ENCODE assay signal across 20 cellular contexts in the genomic region with DNA sequence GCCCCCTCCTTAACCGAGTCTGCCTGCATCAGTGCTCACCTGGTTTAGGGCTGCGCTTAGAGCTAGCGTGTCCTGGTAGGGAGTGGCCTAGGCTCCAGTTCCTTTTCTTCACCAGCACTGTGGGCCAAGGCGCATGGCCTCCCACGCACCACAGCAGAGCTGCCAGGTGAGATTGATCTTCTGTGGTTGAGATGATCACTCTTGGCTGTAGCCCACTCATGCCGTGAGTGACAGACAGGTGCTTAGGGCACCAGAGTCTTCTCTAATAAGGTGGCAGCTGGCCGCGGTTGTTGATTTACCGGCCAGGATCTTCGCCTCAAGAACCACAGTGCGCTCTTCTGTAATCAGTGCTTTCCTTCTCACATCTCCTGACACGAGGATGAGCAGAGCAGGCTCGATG.
A peak's percentile ranks its signal among the peaks of the same experiment; 100 is the strongest.
DNase-seq lines count a peak whose midpoint lies in the region; ATAC-seq, FAIRE-seq and TF ChIP-seq lines count a peak whose summit lies in the region.
"Had no signal": no experiment of that assay in that cellular context is flagged by ENCODE, and none has a peak within 500 bp of the region (broad histone marks: within the 10 kb centered on the region; RNA-seq: fewer than 3 reads in every experiment).

No MANE protein-coding gene starts in this region.

- ATAC-seq in GM18867 (IDR thresholded peaks at IDR 0.05; ENCODE audit: unreplicated experiment) = peak; percentile 58
- no peak for ATAC-seq in GM23338
- ATAC-seq in GM21423 (IDR thresholded peaks at IDR 0.05; ENCODE audit: unreplicated experiment) = no peak
- ATAC-seq in activated CD8-positive, alpha-beta T cell treated with anti-CD3 and anti-CD28 coated beads for 36 hours = no peak
- ATAC-seq: HepG2 had no signal

- H3K9me3 Mint-ChIP-seq in GM23338 = no peaks in the 10 kb centered on the region
- no peaks in the 10 kb centered on the region for H3K9me3 Mint-ChIP-seq in activated CD8-positive, alpha-beta T cell treated with anti-CD3 and anti-CD28 coated beads for 36 hours
- H3K9me3 Mint-ChIP-seq: CD4-positive, alpha-beta T cell had no signal

- H3K27ac ChIP-seq in GM23338 (ENCODE audit: low read depth) = no peak overlapping the region
- H3K27ac ChIP-seq: KMS-11 had no signal

- intact Hi-C loops in activated CD8-positive, alpha-beta T cell treated with anti-CD3 and anti-CD28 coated beads for 36 hours (cut with micrococcal nuclease) = no loop called here

- no peak overlapping the region for H2AFZ ChIP-seq in GM23338

- 0 out of 2 replicates have a peak overlapping the region, but pooled peaks have one; percentile 40 for H3K27ac Mint-ChIP-seq in GM23338
- H3K27ac Mint-ChIP-seq in activated CD8-positive, alpha-beta T cell treated with anti-CD3 and anti-CD28 coated beads for 36 hours = no peak overlapping the region
- H3K27ac Mint-ChIP-seq: CD4-positive, alpha-beta T cell had no signal

- no peaks in the 10 kb centered on the region for H4K20me1 ChIP-seq in GM23338 (replicated peaks; ENCODE audit: insufficient read depth)

- H3K4me1 ChIP-seq in GM23338 (ENCODE audit: insufficient read depth) = no peaks in the 10 kb centered on the region

- no peaks in the 10 kb centered on the region for H3K9me2 ChIP-seq in GM23338 (ENCODE audit: insufficient read depth)

- H3K4me3 ChIP-seq in GM23338 = no peak overlapping the region
- no peak overlapping the region for H3K4me3 ChIP-seq in bronchial epithelial cell (ENCODE audit: low read depth, low read length)

- peaks cover 19% of the 10 kb centered on the region for H3K4me1 Mint-ChIP-seq in GM23338
- no peaks in the 10 kb centered on the region for H3K4me1 Mint-ChIP-seq in activated CD8-positive, alpha-beta T cell treated with anti-CD3 and anti-CD28 coated beads for 36 hours (ENCODE audit: low read depth)

- H3K27me3 ChIP-seq in GM23338 (ENCODE audit: insufficient read depth) = no peaks in the 10 kb centered on the region
- H3K27me3 ChIP-seq in bronchial epithelial cell (ENCODE audit: control insufficient read depth, insufficient read depth, low read length) = no peaks in the 10 kb centered on the region

- H3F3A ChIP-seq in GM23338 (replicated peaks; ENCODE audit: low read depth) = no peaks in the 10 kb centered on the region

- H3K36me3 ChIP-seq in GM23338 (ENCODE audit: insufficient read depth) = no peaks in the 10 kb centered on the region
- peaks cover 1% of the 10 kb centered on the region for H3K36me3 ChIP-seq in bronchial epithelial cell (ENCODE audit: control insufficient read depth, insufficient read depth, low read length)

- peaks cover 2% of the 10 kb centered on the region for H3K27me3 Mint-ChIP-seq in GM23338 (ENCODE audit: insufficient read depth, low read depth, poor library complexity)
- no peaks in the 10 kb centered on the region for H3K27me3 Mint-ChIP-seq in activated CD8-positive, alpha-beta T cell treated with anti-CD3 and anti-CD28 coated beads for 36 hours

- H3K79me2 ChIP-seq in GM23338 (replicated peaks; ENCODE audit: insufficient read depth) = no peaks in the 10 kb centered on the region

- no peak overlapping the region for H3K4me3 Mint-ChIP-seq in GM23338
- H3K4me3 Mint-ChIP-seq in activated CD8-positive, alpha-beta T cell treated with anti-CD3 and anti-CD28 coated beads for 36 hours = no peak overlapping the region
- H3K4me3 Mint-ChIP-seq: CD4-positive, alpha-beta T cell had no signal

- FAIRE-seq in bronchial epithelial cell (lab: Jason Lieb, UNC) (peak; percentile 18), HTR-8/SVneo (lab: Jason Lieb, UNC) (no peak)
- FAIRE-seq: GM12892, GM19239, HepG2 had no signal

- no peak overlapping the region for H3K4me2 ChIP-seq in GM23338
- H3K4me2 ChIP-seq: KMS-11 had no signal

- TF ChIP-seq CTCF in GM23338 (conservative IDR thresholded peaks at IDR 0.05; ENCODE audit: low read depth in 2 of 2) (no peak), bronchial epithelial cell (IDR thresholded peaks at IDR 0.05; ENCODE audit: insufficient read depth, low read length, severe bottlenecking) (no peak)
- no peak for TF ChIP-seq CTCF in activated CD8-positive, alpha-beta T cell treated with anti-CD3 and anti-CD28 coated beads for 36 hours (IDR thresholded peaks at IDR 0.05)

- DNase-seq in GM23338 (ENCODE audit: low spot score) (no peak), NCI-H524 (lab: John Stamatoyannopoulos, UW) (peak; percentile 25 to 79), bronchial epithelial cell (ENCODE audit: low read depth) (no peak), HTR-8/SVneo (ENCODE audit: insufficient read length, low spot score) (no peak)
- DNase-seq in stimulated activated CD4-positive, alpha-beta T cell treated with anti-CD3 and anti-CD28 coated beads, Interleukin-2, amount 100 ng/mL, for 48 hours = no peak
- no peak for DNase-seq in activated CD8-positive, alpha-beta T cell treated with anti-CD3 and anti-CD28 coated beads for 36 hours
- DNase-seq: Calu3; CD4-positive, alpha-beta T cell; GF-D8; HCEC 1CT; NCI-H1048; NCI-H1694 treated with DMSO at 0.1 percent for 48 hours; NCI-H446 treated with DMSO at 0.1 percent for 48 hours; SIG-M5 had no signal

- CTCF ChIA-PET in activated CD8-positive, alpha-beta T cell treated with anti-CD3 and anti-CD28 coated beads for 36 hours (lab: Charles Lee) = no interaction called here

- POLR2A ChIA-PET in activated CD8-positive, alpha-beta T cell treated with anti-CD3 and anti-CD28 coated beads for 36 hours (lab: Charles Lee) = no interaction called here

- peaks cover 4% of the 10 kb centered on the region; the same call in 1 of the 3 replicates for H3K36me3 Mint-ChIP-seq in GM23338 (ENCODE audit: low read depth)
- H3K36me3 Mint-ChIP-seq in activated CD8-positive, alpha-beta T cell treated with anti-CD3 and anti-CD28 coated beads for 36 hours (ENCODE audit: low read depth) = no peaks in the 10 kb centered on the region

TF ChIP-seq in GM23338, 12 proteins besides CTCF, POLR2A, EP300 and RAD21 (continues in another document):
- TF ChIP-seq JUNB (IDR thresholded peaks at IDR 0.05; ENCODE audit: unreplicated experiment) = no peak
- no peak for TF ChIP-seq CREB1 (CRISPR knock-in tag; IDR thresholded peaks at IDR 0.05; ENCODE audit: low read depth)
- TF ChIP-seq, protein P1, sequence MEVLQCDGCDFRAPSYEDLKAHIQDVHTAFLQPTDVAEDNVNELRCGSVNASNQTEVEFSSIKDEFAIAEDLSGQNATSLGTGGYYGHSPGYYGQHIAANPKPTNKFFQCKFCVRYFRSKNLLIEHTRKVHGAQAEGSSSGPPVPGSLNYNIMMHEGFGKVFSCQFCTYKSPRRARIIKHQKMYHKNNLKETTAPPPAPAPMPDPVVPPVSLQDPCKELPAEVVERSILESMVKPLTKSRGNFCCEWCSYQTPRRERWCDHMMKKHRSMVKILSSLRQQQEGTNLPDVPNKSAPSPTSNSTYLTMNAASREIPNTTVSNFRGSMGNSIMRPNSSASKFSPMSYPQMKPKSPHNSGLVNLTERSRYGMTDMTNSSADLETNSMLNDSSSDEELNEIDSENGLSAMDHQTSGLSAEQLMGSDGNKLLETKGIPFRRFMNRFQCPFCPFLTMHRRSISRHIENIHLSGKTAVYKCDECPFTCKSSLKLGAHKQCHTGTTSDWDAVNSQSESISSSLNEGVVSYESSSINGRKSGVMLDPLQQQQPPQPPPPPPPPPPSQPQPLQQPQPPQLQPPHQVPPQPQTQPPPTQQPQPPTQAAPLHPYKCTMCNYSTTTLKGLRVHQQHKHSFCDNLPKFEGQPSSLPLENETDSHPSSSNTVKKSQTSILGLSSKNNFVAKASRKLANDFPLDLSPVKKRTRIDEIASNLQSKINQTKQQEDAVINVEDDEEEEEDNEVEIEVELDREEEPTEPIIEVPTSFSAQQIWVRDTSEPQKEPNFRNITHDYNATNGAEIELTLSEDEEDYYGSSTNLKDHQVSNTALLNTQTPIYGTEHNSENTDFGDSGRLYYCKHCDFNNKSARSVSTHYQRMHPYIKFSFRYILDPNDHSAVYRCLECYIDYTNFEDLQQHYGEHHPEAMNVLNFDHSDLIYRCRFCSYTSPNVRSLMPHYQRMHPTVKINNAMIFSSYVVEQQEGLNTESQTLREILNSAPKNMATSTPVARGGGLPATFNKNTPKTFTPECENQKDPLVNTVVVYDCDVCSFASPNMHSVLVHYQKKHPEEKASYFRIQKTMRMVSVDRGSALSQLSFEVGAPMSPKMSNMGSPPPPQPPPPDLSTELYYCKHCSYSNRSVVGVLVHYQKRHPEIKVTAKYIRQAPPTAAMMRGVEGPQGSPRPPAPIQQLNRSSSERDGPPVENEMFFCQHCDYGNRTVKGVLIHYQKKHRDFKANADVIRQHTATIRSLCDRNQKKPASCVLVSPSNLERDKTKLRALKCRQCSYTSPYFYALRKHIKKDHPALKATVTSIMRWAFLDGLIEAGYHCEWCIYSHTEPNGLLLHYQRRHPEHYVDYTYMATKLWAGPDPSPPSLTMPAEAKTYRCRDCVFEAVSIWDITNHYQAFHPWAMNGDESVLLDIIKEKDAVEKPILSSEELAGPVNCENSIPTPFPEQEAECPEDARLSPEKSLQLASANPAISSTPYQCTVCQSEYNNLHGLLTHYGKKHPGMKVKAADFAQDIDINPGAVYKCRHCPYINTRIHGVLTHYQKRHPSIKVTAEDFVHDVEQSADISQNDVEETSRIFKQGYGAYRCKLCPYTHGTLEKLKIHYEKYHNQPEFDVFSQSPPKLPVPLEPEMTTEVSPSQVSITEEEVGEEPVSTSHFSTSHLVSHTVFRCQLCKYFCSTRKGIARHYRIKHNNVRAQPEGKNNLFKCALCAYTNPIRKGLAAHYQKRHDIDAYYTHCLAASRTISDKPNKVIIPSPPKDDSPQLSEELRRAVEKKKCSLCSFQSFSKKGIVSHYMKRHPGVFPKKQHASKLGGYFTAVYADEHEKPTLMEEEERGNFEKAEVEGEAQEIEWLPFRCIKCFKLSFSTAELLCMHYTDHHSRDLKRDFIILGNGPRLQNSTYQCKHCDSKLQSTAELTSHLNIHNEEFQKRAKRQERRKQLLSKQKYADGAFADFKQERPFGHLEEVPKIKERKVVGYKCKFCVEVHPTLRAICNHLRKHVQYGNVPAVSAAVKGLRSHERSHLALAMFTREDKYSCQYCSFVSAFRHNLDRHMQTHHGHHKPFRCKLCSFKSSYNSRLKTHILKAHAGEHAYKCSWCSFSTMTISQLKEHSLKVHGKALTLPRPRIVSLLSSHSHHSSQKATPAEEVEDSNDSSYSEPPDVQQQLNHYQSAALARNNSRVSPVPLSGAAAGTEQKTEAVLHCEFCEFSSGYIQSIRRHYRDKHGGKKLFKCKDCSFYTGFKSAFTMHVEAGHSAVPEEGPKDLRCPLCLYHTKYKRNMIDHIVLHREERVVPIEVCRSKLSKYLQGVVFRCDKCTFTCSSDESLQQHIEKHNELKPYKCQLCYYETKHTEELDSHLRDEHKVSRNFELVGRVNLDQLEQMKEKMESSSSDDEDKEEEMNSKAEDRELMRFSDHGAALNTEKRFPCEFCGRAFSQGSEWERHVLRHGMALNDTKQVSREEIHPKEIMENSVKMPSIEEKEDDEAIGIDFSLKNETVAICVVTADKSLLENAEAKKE (CRISPR knock-in tag; IDR thresholded peaks at IDR 0.05) = no peak

Comparison
In these comparisons a context has a peak if more than half of its experiments do, and no peak if none do; other contexts are left out.
1. DNase-seq: peak in NCI-H524 (2 of 2); none in GM23338 (single experiment), bronchial epithelial cell (single experiment), stimulated activated CD4-positive, alpha-beta T cell treated with anti-CD3 and anti-CD28 coated beads, Interleukin-2, amount 100 ng/mL, for 48 hours (0 of 2), HTR-8/SVneo (single experiment) and activated CD8-positive, alpha-beta T cell treated with anti-CD3 and anti-CD28 coated beads for 36 hours (single experiment).